ENCODE assay signal across 17 cellular contexts in the genomic region with DNA sequence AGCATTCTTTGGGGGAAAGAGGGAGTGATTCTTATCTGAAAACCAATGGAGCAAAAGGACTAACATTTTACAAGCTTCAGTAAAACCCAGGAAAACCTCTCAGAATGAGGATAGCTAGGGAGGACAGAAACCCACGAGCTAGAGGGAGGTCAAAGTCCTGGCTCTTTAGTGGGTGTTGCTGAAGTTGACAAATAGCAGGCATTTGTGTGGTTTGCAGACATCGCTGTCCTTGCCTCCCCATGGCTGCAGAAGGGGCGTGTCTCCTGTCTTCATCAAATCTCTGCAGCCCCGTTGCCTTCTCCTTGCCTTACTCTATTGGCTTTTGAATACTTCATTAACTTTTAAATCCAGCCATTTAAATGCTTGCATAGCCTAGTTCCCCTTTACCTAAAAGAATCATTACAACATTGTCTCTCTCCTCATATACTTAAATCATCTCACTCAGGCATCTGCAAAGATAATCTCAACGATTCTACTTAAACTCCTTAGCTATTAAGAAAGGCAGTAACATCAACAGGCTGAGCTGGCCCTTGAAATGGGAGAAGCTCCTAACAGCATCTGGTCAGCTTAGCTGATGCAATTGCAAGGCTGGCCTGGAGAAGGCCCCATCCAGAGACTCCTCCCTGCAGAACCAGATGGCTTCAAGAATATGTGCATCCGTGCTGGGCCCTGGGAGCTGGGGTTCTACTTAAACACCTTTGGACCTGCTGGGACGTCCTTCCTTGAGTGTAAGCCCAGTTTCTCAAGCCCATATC.
A peak's percentile ranks its signal among the peaks of the same experiment; 100 is the strongest.
DNase-seq lines count a peak whose midpoint lies in the region; ATAC-seq, FAIRE-seq and TF ChIP-seq lines count a peak whose summit lies in the region.
"Had no signal": no experiment of that assay in that cellular context is flagged by ENCODE, and none has a peak within 500 bp of the region (broad histone marks: within the 10 kb centered on the region; RNA-seq: fewer than 3 reads in every experiment).

No MANE protein-coding gene starts in this region.

- H3K27me3 ChIP-seq in mesenchymal stem cell (ENCODE audit: control insufficient read depth in 1 of 2, insufficient read depth in 1 of 2, low read length in 2 of 2), result peaks cover 2 to 4% of the 10 kb centered on the region in 2 experiments

- WGBS in mesenchymal stem cell, result 15% methylated on average over 6 of the region's 7 CpGs

- H3K18ac ChIP-seq in mesenchymal stem cell (ENCODE audit: low read depth in 1 of 2, low read length in 2 of 2), result peak overlapping the region in 1 of 2 experiments; percentile 46

- peak; percentile 85 for DNase-seq in AG20443 (ENCODE audit: low spot score)
- peak; percentile 45 for DNase-seq in H4 (ENCODE audit: low spot score)
- peak; percentile 25 for DNase-seq in astrocyte of the spinal cord (ENCODE audit: low read depth, low spot score)
- DNase-seq in mesenchymal stem cell, result peak; percentile 92
- DNase-seq in stimulated activated naive CD4-positive, alpha-beta T cell treated with Interleukin-2 at 50 U/mL for 16 hours (lab: John Stamatoyannopoulos, UW), result no peak
- no peak for DNase-seq in hepatic stellate cell (ENCODE audit: low spot score)
- no peak for DNase-seq in urothelium cell line (ENCODE audit: low spot score)
- DNase-seq: activated CD4-positive, alpha-beta T cell treated with anti-CD3 and anti-CD28 coated beads for 48 hours; activated T-cell treated with anti-CD3 and anti-CD28 coated beads, Interleukin-2, amount 50 U/mL, for 72 hours; immature natural killer cell; NCI-H1048; RPMI8226; stimulated activated CD4-positive, alpha-beta T cell treated with anti-CD3 and anti-CD28 coated beads, Interleukin-1b, Interleukin-23, amount 100 ng/mL, for 48 hours had no signal

- H3K23ac ChIP-seq in mesenchymal stem cell (ENCODE audit: low read length in 2 of 2), result no peak overlapping the region

- no peaks in the 10 kb centered on the region for H3K4me1 ChIP-seq in mesenchymal stem cell (ENCODE audit: control insufficient read depth, insufficient read depth, low read depth, low read length)

- no peak overlapping the region for H2BK5ac ChIP-seq in mesenchymal stem cell (ENCODE audit: low read depth, low read length, poor library complexity, severe bottlenecking)

- no peak overlapping the region for H2AFZ ChIP-seq in mesenchymal stem cell (ENCODE audit: low read depth, low read length)

- H4K8ac ChIP-seq in mesenchymal stem cell (ENCODE audit: low read length), result no peak overlapping the region

- no peak overlapping the region for H2BK120ac ChIP-seq in mesenchymal stem cell (ENCODE audit: low read depth, low read length)

- peaks cover 4% of the 10 kb centered on the region for H3K9me3 ChIP-seq in mesenchymal stem cell (ENCODE audit: control insufficient read depth, low read length)

- no peak overlapping the region for H3K14ac ChIP-seq in mesenchymal stem cell (ENCODE audit: low read length in 2 of 2)

- in situ Hi-C loops in astrocyte of the spinal cord (cut with HindIII; ENCODE audit: low sequenced_read_pairs), result no loop called here

- no peak for TF ChIP-seq CTCF in astrocyte of the spinal cord (IDR thresholded peaks at IDR 0.05; ENCODE audit: low read depth, low read length)

- no peak overlapping the region for H3K4me2 ChIP-seq in mesenchymal stem cell (ENCODE audit: low read length, poor library complexity, severe bottlenecking)

- H2BK15ac ChIP-seq in mesenchymal stem cell (ENCODE audit: low read depth, poor library complexity, severe bottlenecking), result no peak overlapping the region

- no peak for ATAC-seq in GM18502 (IDR thresholded peaks at IDR 0.05; ENCODE audit: poor library complexity, unreplicated experiment)
- ATAC-seq: activated T-cell treated with anti-CD3 and anti-CD28 coated beads, Interleukin-2, amount 50 U/mL, for 72 hours; HCT116 had no signal

- no peak for FAIRE-seq in urothelium cell line (lab: Jason Lieb, UNC)
- FAIRE-seq: frontal cortex had no signal

- H2BK12ac ChIP-seq in mesenchymal stem cell (ENCODE audit: low read length in 2 of 2), result no peak overlapping the region

- H3K4ac ChIP-seq in mesenchymal stem cell (ENCODE audit: low read depth in 1 of 2, low read length in 2 of 2), result no peak overlapping the region

- no peak overlapping the region for H3K9ac ChIP-seq in mesenchymal stem cell (ENCODE audit: low read length)

- H3K4me3 ChIP-seq in astrocyte of the spinal cord (ENCODE audit: low read depth, low read length) (no peak overlapping the region), mesenchymal stem cell (ENCODE audit: insufficient read depth in 1 of 2, low read depth in 1 of 2, low read length in 2 of 2) (no peak overlapping the region)

- no peak overlapping the region for H3K27ac ChIP-seq in mesenchymal stem cell (ENCODE audit: low read length, poor library complexity, severe bottlenecking)
- H3K27ac ChIP-seq: C4-2B had no signal

- no peaks in the 10 kb centered on the region for H3K36me3 ChIP-seq in mesenchymal stem cell (ENCODE audit: control insufficient read depth in 1 of 2, insufficient read depth in 2 of 2, low read depth in 1 of 2, low read length in 2 of 2)

- H2AK5ac ChIP-seq in mesenchymal stem cell (ENCODE audit: low read length, severe bottlenecking), result no peak overlapping the region

- H4K91ac ChIP-seq in mesenchymal stem cell (ENCODE audit: low read length), result no peak overlapping the region

- H3K79me1 ChIP-seq in mesenchymal stem cell (replicated peaks; ENCODE audit: low read length, poor library complexity, severe bottlenecking), result no peaks in the 10 kb centered on the region

Comparison
In these comparisons a context has a peak if more than half of its experiments do, and no peak if none do; other contexts are left out.
1. DNase-seq: peak in AG20443 (single experiment), H4 (single experiment), astrocyte of the spinal cord (single experiment) and mesenchymal stem cell (single experiment); none in stimulated activated naive CD4-positive, alpha-beta T cell treated with Interleukin-2 at 50 U/mL for 16 hours (single experiment), hepatic stellate cell (single experiment) and urothelium cell line (single experiment).